Comparison of ENCODE assay signal across 8 cellular contexts in genomic region chr4:498328-498919, GRCh38. TPM values are rescaled to one million over a fixed set of nuclear protein-coding genes. Genes with fewer than 3 reads are reported as not detected.
A peak's percentile ranks its signal among the peaks of the same experiment; 100 is the strongest.
DNase-seq lines count a peak whose midpoint lies in the region; ATAC-seq and TF ChIP-seq lines count a peak whose summit lies in the region.

No MANE protein-coding gene starts in this region.

- peaks cover 37% of the 10 kb centered on the region for H3K9me3 Mint-ChIP-seq in activated CD8-positive, alpha-beta T cell treated with anti-CD3 and anti-CD28 coated beads, Interleukin-2, amount 10 ng/mL, durations not matched to agents 7 days and 5 days (ENCODE audit: insufficient read depth)

- peak overlapping the region; percentile 77 to 99 for H3K4me3 ChIP-seq in right atrium auricular region
- H3K4me3 ChIP-seq in skeletal muscle satellite cell (ENCODE audit: low read length), result peak overlapping the region; percentile 100

- CTCF ChIA-PET in activated CD8-positive, alpha-beta T cell treated with anti-CD3 and anti-CD28 coated beads, Interleukin-2, amount 10 ng/mL, durations not matched to agents 7 days and 5 days (lab: Charles Lee), result no interaction called here

- no peaks in the 10 kb centered on the region for H3K27me3 Mint-ChIP-seq in activated CD8-positive, alpha-beta T cell treated with anti-CD3 and anti-CD28 coated beads, Interleukin-2, amount 10 ng/mL, durations not matched to agents 7 days and 5 days (ENCODE audit: low read depth)

- peak overlapping the region; percentile 95 for H3K4me3 Mint-ChIP-seq in activated CD8-positive, alpha-beta T cell treated with anti-CD3 and anti-CD28 coated beads, Interleukin-2, amount 10 ng/mL, durations not matched to agents 7 days and 5 days

- no peak for TF ChIP-seq CTCF in right atrium auricular region (IDR thresholded peaks at IDR 0.05)

- ATAC-seq in GM18498 (IDR thresholded peaks at IDR 0.05; ENCODE audit: unreplicated experiment) (peak; percentile 7), HG02870 (IDR thresholded peaks at IDR 0.05; ENCODE audit: unreplicated experiment) (peak; percentile 10)
- peak; percentile 41 for ATAC-seq in activated CD8-positive, alpha-beta T cell treated with anti-CD3 and anti-CD28 coated beads, Interleukin-2, amount 10 ng/mL, durations not matched to agents 7 days and 5 days

- no peak for DNase-seq in activated CD8-positive, alpha-beta T cell treated with anti-CD3 and anti-CD28 coated beads, Interleukin-2, amount 10 ng/mL, durations not matched to agents 7 days and 5 days
- DNase-seq in right atrium auricular region (ENCODE audit: low spot score), result no peak
- DNase-seq in stimulated activated CD8-positive, alpha-beta memory T cell treated with anti-CD3 and anti-CD28 coated beads, Interleukin-4, amount 100 ng/mL, for 48 hours, result no peak
- DNase-seq in cerebellar nuclear complex (lab: John Stamatoyannopoulos, UW), result no peak
- DNase-seq in LoVo (ENCODE audit: low spot score), result no peak

- H3K36me3 ChIP-seq in right atrium auricular region (peaks cover 12% of the 10 kb centered on the region), skeletal muscle satellite cell (ENCODE audit: insufficient read depth, low read length) (peaks cover 34% of the 10 kb centered on the region)

- POLR2A ChIA-PET in activated CD8-positive, alpha-beta T cell treated with anti-CD3 and anti-CD28 coated beads, Interleukin-2, amount 10 ng/mL, durations not matched to agents 7 days and 5 days (lab: Charles Lee), result interaction anchor here (0.7 to 1.5 kb wide), 5 partner anchors 15 to 374 kb away, joined by 3 to 5 read pairs (median 3); partner anchors contain the start of gene ZNF718

- H3K27ac Mint-ChIP-seq in activated CD8-positive, alpha-beta T cell treated with anti-CD3 and anti-CD28 coated beads, Interleukin-2, amount 10 ng/mL, durations not matched to agents 7 days and 5 days, result peak overlapping the region; percentile 99

- H3K4me1 Mint-ChIP-seq in activated CD8-positive, alpha-beta T cell treated with anti-CD3 and anti-CD28 coated beads, Interleukin-2, amount 10 ng/mL, durations not matched to agents 7 days and 5 days (ENCODE audit: low read depth), result peaks cover 44% of the 10 kb centered on the region

- no peaks in the 10 kb centered on the region for H3K27me3 ChIP-seq in right atrium auricular region
- H3K27me3 ChIP-seq in skeletal muscle satellite cell (ENCODE audit: control insufficient read depth, insufficient read depth, low read length), result no peaks in the 10 kb centered on the region

- peaks cover 0 to 24% of the 10 kb centered on the region in 2 donors for H3K4me1 ChIP-seq in right atrium auricular region
- H3K4me1 ChIP-seq in skeletal muscle satellite cell (ENCODE audit: control insufficient read depth, insufficient read depth, low read length), result peaks cover 9% of the 10 kb centered on the region

- peak overlapping the region; percentile 90 for H3K4me2 ChIP-seq in skeletal muscle satellite cell (ENCODE audit: low read length)

- H3K36me3 Mint-ChIP-seq in activated CD8-positive, alpha-beta T cell treated with anti-CD3 and anti-CD28 coated beads, Interleukin-2, amount 10 ng/mL, durations not matched to agents 7 days and 5 days (ENCODE audit: low read depth), result peaks cover 80% of the 10 kb centered on the region

- H3K9me3 ChIP-seq in right atrium auricular region, result no peaks in the 10 kb centered on the region
- peaks cover 3% of the 10 kb centered on the region for H3K9me3 ChIP-seq in skeletal muscle satellite cell (replicated peaks; ENCODE audit: low read length)

- peak overlapping the region; percentile 88 to 90 for H3K27ac ChIP-seq in right atrium auricular region

- peak overlapping the region; percentile 99 for H3K9ac ChIP-seq in skeletal muscle satellite cell (ENCODE audit: low read depth, low read length)

RNA-seq across cellular contexts. Expression of gene ZNF721, which starts 0.5 kb away (rescaled TPM):
- 10 to 100 TPM; 32.5 to 34.6 TPM for total RNA-seq in activated CD8-positive, alpha-beta T cell treated with anti-CD3 and anti-CD28 coated beads, Interleukin-2, amount 10 ng/mL, durations not matched to agents 7 days and 5 days
- total RNA-seq in right atrium auricular region, result 1 to 10 TPM; 7.3 to 8.2 TPM
- total RNA-seq in skeletal muscle satellite cell (2012; rRNA removed), result 17.3 and 19.5 TPM in 2 replicates

RNA-seq across cellular contexts. Expression of gene PIGG, which starts 0.6 kb away (rescaled TPM):
- total RNA-seq in activated CD8-positive, alpha-beta T cell treated with anti-CD3 and anti-CD28 coated beads, Interleukin-2, amount 10 ng/mL, durations not matched to agents 7 days and 5 days, result 10 to 100 TPM; 57.4 to 57.8 TPM
- total RNA-seq in right atrium auricular region, result 10 to 100 TPM; 14.8 to 25.3 TPM
- 29.2 and 32.5 TPM in 2 replicates for total RNA-seq in skeletal muscle satellite cell (2012; rRNA removed)
